Comparison of ENCODE assay signal across 2 cellular contexts in genomic region chr2:175518206-175518605, GRCh38.
TF ChIP-seq lines count a peak whose summit lies in the region.

No MANE protein-coding gene starts in this region.

TF ChIP-seq in GM23338, 12 proteins besides CTCF, POLR2A, EP300 and RAD21:
- no peak for TF ChIP-seq REST (IDR thresholded peaks at IDR 0.05; ENCODE audit: unreplicated experiment)
- peak; percentile 84 for TF ChIP-seq NANOG (IDR thresholded peaks at IDR 0.05; ENCODE audit: borderline replicate concordance)

TF ChIP-seq in H1, 55 proteins besides CTCF, POLR2A, EP300 and RAD21 (continued from another document):
- TF ChIP-seq KDM1A (IDR thresholded peaks at IDR 0.05; ENCODE audit: borderline replicate concordance, low read length) (no peak), CHD2 (IDR thresholded peaks at IDR 0.05; ENCODE audit: low read length) (no peak)
